25 cellular contexts compared by ENCODE assay signal in genomic region chr21:42421018-42421793, GRCh38. TPM values are rescaled to one million over a fixed set of nuclear protein-coding genes. Genes with fewer than 3 reads are reported as not detected.
DNase-seq lines count a peak whose midpoint lies in the region; ATAC-seq, FAIRE-seq and TF ChIP-seq lines count a peak whose summit lies in the region.
"Had no signal": no experiment of that assay in that cellular context is flagged by ENCODE, and none has a peak within 500 bp of the region (broad histone marks: within the 10 kb centered on the region; RNA-seq: fewer than 3 reads in every experiment).

No MANE protein-coding gene starts in this region.

- no peaks in the 10 kb centered on the region for H3K9me3 Mint-ChIP-seq in CD4-positive, alpha-beta T cell
- H3K9me3 Mint-ChIP-seq in activated CD8-positive, alpha-beta T cell treated with anti-CD3 and anti-CD28 coated beads for 36 hours: peaks cover 11% of the 10 kb centered on the region
- no peaks in the 10 kb centered on the region for H3K9me3 Mint-ChIP-seq in MCF 10A (ENCODE audit: unreplicated experiment)

- H3K9ac ChIP-seq in BLaER1: no peak overlapping the region
- H3K9ac ChIP-seq: GM23248 had no signal

- no peak for TF ChIP-seq CTCF in CD4-positive, alpha-beta T cell (IDR thresholded peaks at IDR 0.05)
- TF ChIP-seq CTCF in activated CD8-positive, alpha-beta T cell treated with anti-CD3 and anti-CD28 coated beads for 36 hours (IDR thresholded peaks at IDR 0.05): no peak
- no peak for TF ChIP-seq CTCF in hepatocyte (IDR thresholded peaks at IDR 0.05; ENCODE audit: poor library complexity)
- TF ChIP-seq CTCF in MCF 10A (IDR thresholded peaks at IDR 0.05; ENCODE audit: unreplicated experiment): no peak

- DNase-seq in CD4-positive, alpha-beta T cell: no peak
- DNase-seq in activated CD8-positive, alpha-beta T cell treated with anti-CD3 and anti-CD28 coated beads for 36 hours: peak; percentile 68
- DNase-seq in hepatocyte (ENCODE audit: low spot score) (peak; percentile 28), DMS 273 treated with DMSO at 0.1 percent for 48 hours (lab: John Stamatoyannopoulos, UW) (no peak), urothelium cell line (ENCODE audit: low spot score) (no peak), MCF 10A (ENCODE audit: unreplicated experiment) (no peak)
- DNase-seq: activated effector memory CD4-positive, alpha-beta T cell treated with Interleukin-2 at 50 U/mL for 16 hours; AML-193; DMS153; GM23248; left ventricle myocardium inferior; MV-4-11; NCI-H2081; OCI-M1; right lobe of liver; stimulated activated CD4-positive, alpha-beta T cell treated with anti-CD3 and anti-CD28 coated beads, Interleukin-2, amount 100 ng/mL, for 48 hours; T1000; tibial artery had no signal

- intact Hi-C loops in CD4-positive, alpha-beta T cell (cut with DNase I, micrococcal nuclease): loop anchor here in 1 of 2 experiments (10.0 kb wide), 1 partner anchor 46 kb away; no protein-coding TSS in a partner anchor
- intact Hi-C loops in activated CD8-positive, alpha-beta T cell treated with anti-CD3 and anti-CD28 coated beads for 36 hours (cut with micrococcal nuclease): loop anchor here (10.0 kb wide), 1 partner anchor 276 kb away; no protein-coding TSS in a partner anchor
- intact Hi-C loops in MCF 10A (cut with micrococcal nuclease): no loop called here

- H3K27me3 Mint-ChIP-seq in CD4-positive, alpha-beta T cell: no peaks in the 10 kb centered on the region
- H3K27me3 Mint-ChIP-seq in activated CD8-positive, alpha-beta T cell treated with anti-CD3 and anti-CD28 coated beads for 36 hours: no peaks in the 10 kb centered on the region
- H3K27me3 Mint-ChIP-seq in MCF 10A (ENCODE audit: insufficient read depth, unreplicated experiment): peaks cover 75% of the 10 kb centered on the region

- H3K4me1 ChIP-seq in BLaER1: peaks cover 66% of the 10 kb centered on the region
- no peaks in the 10 kb centered on the region for H3K4me1 ChIP-seq in hepatocyte (ENCODE audit: insufficient read depth)
- H3K4me1 ChIP-seq: gastroesophageal sphincter, left ventricle myocardium inferior, right lobe of liver, tibial artery had no signal

- H3K27ac ChIP-seq in BLaER1 (no peak overlapping the region), hepatocyte (no peak overlapping the region)
- H3K27ac ChIP-seq in CD4-positive, alpha-beta T cell (ENCODE audit: low read depth, low read length): peak overlapping the region; percentile 38
- H3K27ac ChIP-seq: epithelial cell of prostate, gastroesophageal sphincter, GM23248, HL-60, left ventricle myocardium inferior, right lobe of liver, SJCRH30, tibial artery had no signal

- no peak for ATAC-seq in CD4-positive, alpha-beta T cell (ENCODE audit: poor library complexity)
- peak; percentile 41 for ATAC-seq in activated CD8-positive, alpha-beta T cell treated with anti-CD3 and anti-CD28 coated beads for 36 hours
- ATAC-seq in HG03342 (IDR thresholded peaks at IDR 0.05; ENCODE audit: unreplicated experiment): no peak
- ATAC-seq: gastroesophageal sphincter, right lobe of liver had no signal

- H3K27me3 ChIP-seq in BLaER1: no peaks in the 10 kb centered on the region
- H3K27me3 ChIP-seq in CD4-positive, alpha-beta T cell (ENCODE audit: control insufficient read depth, insufficient read depth, low read length): no peaks in the 10 kb centered on the region
- no peaks in the 10 kb centered on the region for H3K27me3 ChIP-seq in hepatocyte
- H3K27me3 ChIP-seq: right lobe of liver, SJCRH30 had no signal

- POLR2A ChIA-PET in CD4-positive, alpha-beta T cell (lab: Charles Lee): interaction anchor here (0.6 to 12.8 kb wide), 7 partner anchors 12 to 29 kb away, joined by 3 to 208 read pairs (median 3); partner anchors contain the start of gene UBASH3A
- POLR2A ChIA-PET in activated CD8-positive, alpha-beta T cell treated with anti-CD3 and anti-CD28 coated beads for 36 hours (lab: Charles Lee): interaction anchor here (0.6 to 8.0 kb wide), 12 partner anchors 15 to 93 kb away, joined by 3 to 133 read pairs (median 4); partner anchors contain the start of genes TFF1, TMPRSS3 and UBASH3A
- POLR2A ChIA-PET in MCF 10A (lab: Yijun Ruan, JAX): no interaction called here

- peak overlapping the region; percentile 85 for H3K27ac Mint-ChIP-seq in CD4-positive, alpha-beta T cell
- peak overlapping the region; percentile 96 for H3K27ac Mint-ChIP-seq in activated CD8-positive, alpha-beta T cell treated with anti-CD3 and anti-CD28 coated beads for 36 hours
- H3K27ac Mint-ChIP-seq in MCF 10A (ENCODE audit: low read depth, unreplicated experiment): no peak overlapping the region

- H4K20me1 ChIP-seq in BLaER1 (no peaks in the 10 kb centered on the region), hepatocyte (ENCODE audit: insufficient read depth, poor library complexity, severe bottlenecking) (no peaks in the 10 kb centered on the region)

- peaks cover 12% of the 10 kb centered on the region for H3K36me3 Mint-ChIP-seq in CD4-positive, alpha-beta T cell (ENCODE audit: low read depth)
- H3K36me3 Mint-ChIP-seq in activated CD8-positive, alpha-beta T cell treated with anti-CD3 and anti-CD28 coated beads for 36 hours (ENCODE audit: low read depth): peaks cover 87% of the 10 kb centered on the region
- H3K36me3 Mint-ChIP-seq in MCF 10A (ENCODE audit: insufficient read depth, unreplicated experiment): no peaks in the 10 kb centered on the region

- CTCF ChIA-PET in CD4-positive, alpha-beta T cell (lab: Charles Lee): interaction anchor here (0.6 to 1.6 kb wide), 7 partner anchors 15 to 111 kb away, joined by 3 to 7 read pairs (median 4); partner anchors contain the start of gene UBASH3A
- CTCF ChIA-PET in activated CD8-positive, alpha-beta T cell treated with anti-CD3 and anti-CD28 coated beads for 36 hours (lab: Charles Lee): interaction anchor here (0.8 to 5.5 kb wide), 10 partner anchors 8 to 112 kb away, joined by 3 to 46 read pairs (median 4); partner anchors contain the start of gene UBASH3A
- CTCF ChIA-PET in MCF 10A (lab: Yijun Ruan, JAX): no interaction called here

- H3K4me3 ChIP-seq in BLaER1: no peak overlapping the region
- H3K4me3 ChIP-seq in hepatocyte: no peak overlapping the region
- H3K4me3 ChIP-seq: gastroesophageal sphincter, GM23248, left ventricle myocardium inferior, right lobe of liver, SJCRH30, tibial artery had no signal

- H3K36me3 ChIP-seq in BLaER1 (no peaks in the 10 kb centered on the region), hepatocyte (replicated peaks; ENCODE audit: insufficient read depth, low read depth) (no peaks in the 10 kb centered on the region)
- H3K36me3 ChIP-seq: gastroesophageal sphincter, left ventricle myocardium inferior, right lobe of liver, SJCRH30, tibial artery had no signal

- H3K79me2 ChIP-seq in hepatocyte: no peaks in the 10 kb centered on the region

- 70% methylated on average over 3 of the region's 3 CpGs for WGBS in hepatocyte (ENCODE audit: low lambda C conversion rate, missing lambda C conversion rate)

- H3K4me1 Mint-ChIP-seq in CD4-positive, alpha-beta T cell (ENCODE audit: low read depth): peaks cover 83% of the 10 kb centered on the region
- peaks cover 92% of the 10 kb centered on the region for H3K4me1 Mint-ChIP-seq in activated CD8-positive, alpha-beta T cell treated with anti-CD3 and anti-CD28 coated beads for 36 hours (ENCODE audit: low read depth)
- H3K4me1 Mint-ChIP-seq in MCF 10A (ENCODE audit: insufficient read depth, unreplicated experiment): no peaks in the 10 kb centered on the region

- no peaks in the 10 kb centered on the region for H3K9me2 ChIP-seq in hepatocyte (replicated peaks; ENCODE audit: insufficient read depth)

- H2AFZ ChIP-seq in hepatocyte: no peak overlapping the region
- H2AFZ ChIP-seq: GM23248 had no signal

- H3K9me3 ChIP-seq in BLaER1: peaks cover 25% of the 10 kb centered on the region
- H3K9me3 ChIP-seq in CD4-positive, alpha-beta T cell (ENCODE audit: control insufficient read depth, low read length): no peaks in the 10 kb centered on the region
- no peaks in the 10 kb centered on the region for H3K9me3 ChIP-seq in hepatocyte (ENCODE audit: low read depth)
- H3K9me3 ChIP-seq: right lobe of liver, SJCRH30, tibial artery had no signal

- no peak for FAIRE-seq in urothelium cell line (lab: Jason Lieb, UNC)

- BruUV-seq in MCF 10A (replicated peaks; lab: Mats Ljungman, UMichigan): no TSS peak

- H3K4me2 ChIP-seq in BLaER1 (peak overlapping the region; percentile 34), hepatocyte (no peak overlapping the region)

- H3K4me3 Mint-ChIP-seq in CD4-positive, alpha-beta T cell: peak overlapping the region; percentile 32
- peak overlapping the region; percentile 74 for H3K4me3 Mint-ChIP-seq in activated CD8-positive, alpha-beta T cell treated with anti-CD3 and anti-CD28 coated beads for 36 hours
- no peak overlapping the region for H3K4me3 Mint-ChIP-seq in MCF 10A (ENCODE audit: unreplicated experiment)

RNA-seq across cellular contexts. Expression of gene UBASH3A, which starts 17.5 kb away (rescaled TPM):
- 10 to 100 TPM; 59.7 to 60.8 TPM for total RNA-seq in CD4-positive, alpha-beta T cell
- total RNA-seq in activated CD8-positive, alpha-beta T cell treated with anti-CD3 and anti-CD28 coated beads for 36 hours: 10 to 100 TPM; 48.7 to 52.9 TPM
- total RNA-seq in hepatocyte (not detected in 2 replicates), MCF 10A (2022) (not detected in 2 replicates)
- not detected in 2 replicates for polyA plus RNA-seq in hepatocyte
- total RNA-seq: GM23248, left ventricle myocardium inferior, osteocyte, SJCRH30 had no signal
- polyA plus RNA-seq: GM23248 had no signal

RNA-seq across cellular contexts. Expression of gene TMPRSS3, which starts 25.4 kb away (rescaled TPM):
- total RNA-seq in CD4-positive, alpha-beta T cell: 1 to 10 TPM; 1.5 TPM
- total RNA-seq in activated CD8-positive, alpha-beta T cell treated with anti-CD3 and anti-CD28 coated beads for 36 hours: 100 to 1,000 TPM; 123 to 134 TPM
- 1.4 and 1.7 TPM in 2 replicates for total RNA-seq in hepatocyte
- 1.4 and 1.5 TPM in 2 replicates for polyA plus RNA-seq in hepatocyte
- 2.0 and 2.4 TPM in 2 replicates for total RNA-seq in MCF 10A (2022)
- total RNA-seq: GM23248, left ventricle myocardium inferior, osteocyte, SJCRH30 had no signal
- polyA plus RNA-seq: GM23248 had no signal

RNA-seq across cellular contexts. Expression of gene TFF1, which starts 54.9 kb away (rescaled TPM):
- total RNA-seq in CD4-positive, alpha-beta T cell: not detected
- total RNA-seq in activated CD8-positive, alpha-beta T cell treated with anti-CD3 and anti-CD28 coated beads for 36 hours: 1 to 10 TPM in 1 of 2 experiments, not detected in 1; 1.1 TPM
- 57.4 and 84.2 TPM in 2 replicates for total RNA-seq in hepatocyte
- 140 and 221 TPM in 2 replicates for polyA plus RNA-seq in hepatocyte
- not detected in 2 replicates for total RNA-seq in MCF 10A (2022)
- total RNA-seq: gastroesophageal sphincter, GM23248, left ventricle myocardium inferior, osteocyte, right lobe of liver, SJCRH30 had no signal
- polyA plus RNA-seq: GM23248 had no signal

Comparison
In these comparisons a context has a peak if more than half of its experiments do, and no peak if none do; other contexts are left out.
1. DNase-seq: peak in activated CD8-positive, alpha-beta T cell treated with anti-CD3 and anti-CD28 coated beads for 36 hours (single experiment) and hepatocyte (single experiment); none in CD4-positive, alpha-beta T cell (0 of 10), DMS 273 treated with DMSO at 0.1 percent for 48 hours (single experiment), urothelium cell line (single experiment) and MCF 10A (single experiment).
2. RNA of gene UBASH3A, which starts 17.5 kb away (total RNA-seq): 59.7 to 60.8 TPM in CD4-positive, alpha-beta T cell and 48.7 to 52.9 TPM in activated CD8-positive, alpha-beta T cell treated with anti-CD3 and anti-CD28 coated beads for 36 hours; not detected in hepatocyte and not detected in MCF 10A; every median in the first group is over 10 times any median in the second.
3. RNA of gene TMPRSS3, which starts 25.4 kb away (total RNA-seq): 123 to 134 TPM in activated CD8-positive, alpha-beta T cell treated with anti-CD3 and anti-CD28 coated beads for 36 hours; 2.0 to 2.4 TPM in MCF 10A, 1.4 to 1.7 TPM in hepatocyte and 1.5 TPM in CD4-positive, alpha-beta T cell; every median in the first group is over 10 times any median in the second.
4. RNA of gene TFF1, which starts 54.9 kb away (total RNA-seq): 57.4 to 84.2 TPM in hepatocyte; 1.1 TPM in activated CD8-positive, alpha-beta T cell treated with anti-CD3 and anti-CD28 coated beads for 36 hours, not detected in CD4-positive, alpha-beta T cell and not detected in MCF 10A; every median in the first group is over 10 times any median in the second.